Comparison of ENCODE assay signal across 10 cellular contexts in genomic region chr2:143263045-143263625, GRCh38.
A peak's percentile ranks its signal among the peaks of the same experiment; 100 is the strongest.
DNase-seq lines count a peak whose midpoint lies in the region; ATAC-seq, FAIRE-seq and TF ChIP-seq lines count a peak whose summit lies in the region.
"Had no signal": no experiment of that assay in that cellular context is flagged by ENCODE, and none has a peak within 500 bp of the region (broad histone marks: within the 10 kb centered on the region; RNA-seq: fewer than 3 reads in every experiment).

No MANE protein-coding gene starts in this region.

- no peaks in the 10 kb centered on the region for H3K4me1 ChIP-seq in BE2C
- peaks cover 0 to 7% (median 0%) of the 10 kb centered on the region in 3 donors for H3K4me1 ChIP-seq in esophagus squamous epithelium

- no peak for TF ChIP-seq POLR2A in esophagus squamous epithelium (IDR thresholded peaks at IDR 0.05)

- peak; percentile 45 for FAIRE-seq in TTC549 (lab: Jason Lieb, UNC)
- FAIRE-seq: endothelial cell of umbilical vein had no signal

- TF ChIP-seq CTCF in BE2C (IDR thresholded peaks at IDR 0.05; ENCODE audit: low read depth, low read length) (peak; percentile 47), GM12875 (IDR thresholded peaks at IDR 0.05; ENCODE audit: borderline replicate concordance, insufficient read depth, low read depth, low read length) (peak; percentile 8; the same call in 1 of the 2 replicates), fibroblast of pulmonary artery (IDR thresholded peaks at IDR 0.05; ENCODE audit: low read length, missing control alignments) (peak; percentile 10), esophagus squamous epithelium (IDR thresholded peaks at IDR 0.05) (peak in 2 of 6 experiments; percentile 8 to 14)

- H3K36me3 ChIP-seq in BE2C (no peaks in the 10 kb centered on the region), esophagus squamous epithelium (no peaks in the 10 kb centered on the region)

- no peak for ATAC-seq in HG03354 (IDR thresholded peaks at IDR 0.05; ENCODE audit: poor library complexity, severe bottlenecking, unreplicated experiment)
- ATAC-seq in HG03457 (IDR thresholded peaks at IDR 0.05; ENCODE audit: unreplicated experiment) = no peak

- H3K9me3 ChIP-seq in BE2C (no peaks in the 10 kb centered on the region), esophagus squamous epithelium (no peaks in the 10 kb centered on the region)

- H3K4me3 ChIP-seq in BE2C (ENCODE audit: low read depth, low read length) = no peak overlapping the region
- H3K4me3 ChIP-seq in GM12875 (ENCODE audit: low read depth, low read length) = no peak overlapping the region
- H3K4me3 ChIP-seq in fibroblast of pulmonary artery (replicated peaks; ENCODE audit: low read depth, low read length) = no peak overlapping the region
- H3K4me3 ChIP-seq in esophagus squamous epithelium = no peak overlapping the region

- WGBS in esophagus squamous epithelium, 2 donors = 48 to 83% methylated on average over 2 of the region's 2 CpGs

- intact Hi-C loops in esophagus squamous epithelium (cut with DNase I) = no loop called here

- H3K27me3 ChIP-seq in BE2C (no peaks in the 10 kb centered on the region), esophagus squamous epithelium (no peaks in the 10 kb centered on the region)

- DNase-seq in BE2C (peak; percentile 18), fibroblast of pulmonary artery (ENCODE audit: low read depth) (no peak), esophagus squamous epithelium (lab: John Stamatoyannopoulos, UW) (no peak)
- DNase-seq in effector CD4-positive, alpha-beta T cell = no peak
- DNase-seq: NCI-H510A treated with DMSO at 0.1 percent for 48 hours had no signal

- H3K27ac ChIP-seq in esophagus squamous epithelium = no peak overlapping the region
